ENCODE assay signal across 22 cellular contexts in genomic region chr4:5203309-5203708, GRCh38.
DNase-seq lines count a peak whose midpoint lies in the region; TF ChIP-seq lines count a peak whose summit lies in the region.
"Had no signal": no experiment of that assay in that cellular context is flagged by ENCODE, and none has a peak within 500 bp of the region (broad histone marks: within the 10 kb centered on the region; RNA-seq: fewer than 3 reads in every experiment).

No MANE protein-coding gene starts in this region.

- no peak overlapping the region for H4K8ac ChIP-seq in trophoblast cell (ENCODE audit: low read depth, low read length)

- H3K4me2 ChIP-seq in trophoblast cell (ENCODE audit: low read length), result no peak overlapping the region
- H3K4me2 ChIP-seq: A549 had no signal

- H2AK5ac ChIP-seq in trophoblast cell (ENCODE audit: low read length), result no peak overlapping the region

- no peaks in the 10 kb centered on the region for H3K36me3 ChIP-seq in trophoblast cell (ENCODE audit: control insufficient read depth in 1 of 2, insufficient read depth in 2 of 2, low read length in 2 of 2)
- no peaks in the 10 kb centered on the region for H3K36me3 ChIP-seq in colonic mucosa
- H3K36me3 ChIP-seq in WERI-Rb-1, result no peaks in the 10 kb centered on the region
- H3K36me3 ChIP-seq: SJCRH30 had no signal

- H3K79me2 ChIP-seq in trophoblast cell (ENCODE audit: control insufficient read depth, insufficient read depth, low read length, poor library complexity), result no peaks in the 10 kb centered on the region

- peak; percentile 60 for DNase-seq in AG20443 (ENCODE audit: low spot score)
- DNase-seq in GM03348 (ENCODE audit: low spot score), result peak; percentile 40
- peak; percentile 17 for DNase-seq in RPMI7951 (ENCODE audit: low read depth)
- peak; percentile 51 for DNase-seq in foreskin melanocyte
- DNase-seq in trophoblast cell, result no peak
- DNase-seq in colonic mucosa, result no peak
- no peak for DNase-seq in WERI-Rb-1
- DNase-seq in NCI-H1105 (lab: John Stamatoyannopoulos, UW), result no peak
- DNase-seq: Calu3, MV-4-11, NCI-H1105 treated with DMSO at 0.1 percent for 48 hours, NCI-H146, NCI-H2029 treated with DMSO at 0.1 percent for 48 hours, NCI-H2171, NCI-H226, NCI-H510A, NCI-H69, OCI-M1, SJCRH30, T-helper 2 cell had no signal

- no CpG with 5 or more reads among the region's 2 CpGs for WGBS in trophoblast cell (ENCODE audit: extremely low coverage, insufficient coverage, insufficient read length)

- H4K91ac ChIP-seq in trophoblast cell (ENCODE audit: low read depth, low read length), result no peak overlapping the region

- no peak overlapping the region for H3K18ac ChIP-seq in trophoblast cell (ENCODE audit: low read length)

- H3K27me3 ChIP-seq in trophoblast cell (ENCODE audit: insufficient read depth, low read length) (no peaks in the 10 kb centered on the region), colonic mucosa (no peaks in the 10 kb centered on the region), WERI-Rb-1 (ENCODE audit: insufficient read depth, low read depth, severe bottlenecking) (no peaks in the 10 kb centered on the region)
- H3K27me3 ChIP-seq: SJCRH30 had no signal

- H3K27ac ChIP-seq in trophoblast cell (ENCODE audit: low read depth, low read length) (no peak overlapping the region), colonic mucosa (no peak overlapping the region), WERI-Rb-1 (no peak overlapping the region)
- H3K27ac ChIP-seq: A549, SJCRH30 had no signal

- H2AFZ ChIP-seq in trophoblast cell (ENCODE audit: insufficient read depth, low read length, poor library complexity), result no peak overlapping the region

- H3K9me3 ChIP-seq in trophoblast cell (ENCODE audit: insufficient read depth, low read depth, low read length) (peaks cover 1% of the 10 kb centered on the region), colonic mucosa (no peaks in the 10 kb centered on the region), WERI-Rb-1 (ENCODE audit: severe bottlenecking) (no peaks in the 10 kb centered on the region)
- H3K9me3 ChIP-seq: A549, SJCRH30 had no signal

- no peaks in the 10 kb centered on the region for H3K4me1 ChIP-seq in trophoblast cell (ENCODE audit: control insufficient read depth in 1 of 2, insufficient read depth in 2 of 2, low read length in 2 of 2)
- no peaks in the 10 kb centered on the region for H3K4me1 ChIP-seq in colonic mucosa
- H3K4me1 ChIP-seq: SJCRH30 had no signal

- TF ChIP-seq CTCF in colonic mucosa (IDR thresholded peaks at IDR 0.05) (no peak), WERI-Rb-1 (IDR thresholded peaks at IDR 0.05; ENCODE audit: low read depth, low read length) (no peak)

- H3K79me1 ChIP-seq in trophoblast cell (ENCODE audit: low read length), result no peaks in the 10 kb centered on the region

- no peak overlapping the region for H2BK5ac ChIP-seq in trophoblast cell (ENCODE audit: low read depth, low read length, poor library complexity)

- intact Hi-C loops in colonic mucosa (cut with DNase I), result no loop called here

- no peak overlapping the region for H4K12ac ChIP-seq in trophoblast cell (ENCODE audit: low read depth, low read length)

- H2BK120ac ChIP-seq in trophoblast cell (ENCODE audit: insufficient read depth, low read length, poor library complexity), result no peak overlapping the region

- no peak overlapping the region for H2BK12ac ChIP-seq in trophoblast cell (ENCODE audit: low read length)

- H3K9ac ChIP-seq in trophoblast cell (ENCODE audit: low read length) (no peak overlapping the region), colonic mucosa (ENCODE audit: low read depth in 2 of 2, low read length in 2 of 2) (no peak overlapping the region)

- no peak overlapping the region for H3K23ac ChIP-seq in trophoblast cell (ENCODE audit: low read length)

- no peak overlapping the region for H3K4ac ChIP-seq in trophoblast cell (ENCODE audit: low read depth, low read length)

- no peak overlapping the region for H3K14ac ChIP-seq in trophoblast cell (ENCODE audit: low read length)

- H3K4me3 ChIP-seq in trophoblast cell (ENCODE audit: low read depth, low read length) (no peak overlapping the region), colonic mucosa (no peak overlapping the region), WERI-Rb-1 (ENCODE audit: low read depth, low read length) (no peak overlapping the region)
- H3K4me3 ChIP-seq: A549, K562, SJCRH30 had no signal

Comparison
In these comparisons a context has a peak if more than half of its experiments do, and no peak if none do; other contexts are left out.
1. DNase-seq: peak in AG20443 (single experiment), GM03348 (single experiment), RPMI7951 (single experiment) and foreskin melanocyte (single experiment); none in trophoblast cell (0 of 2), colonic mucosa (single experiment), WERI-Rb-1 (single experiment) and NCI-H1105 (single experiment).